Comparison of ENCODE assay signal across 8 cellular contexts in genomic region chr6:28658475-28659249, GRCh38.
DNase-seq lines count a peak whose midpoint lies in the region; ATAC-seq and TF ChIP-seq lines count a peak whose summit lies in the region.

No MANE protein-coding gene starts in this region.

- no peaks in the 10 kb centered on the region for H3K9me3 ChIP-seq in transverse colon
- H3K9me3 ChIP-seq in body of pancreas, result no peaks in the 10 kb centered on the region

- TF ChIP-seq POLR2A in transverse colon (IDR thresholded peaks at IDR 0.05), result no peak
- TF ChIP-seq POLR2A in body of pancreas (IDR thresholded peaks at IDR 0.05), result no peak

- peak overlapping the region; percentile 0 for H3K27ac ChIP-seq in caudate nucleus (ENCODE audit: low read depth, low read length)
- H3K27ac ChIP-seq in transverse colon, result no peak overlapping the region
- H3K27ac ChIP-seq in body of pancreas, result no peak overlapping the region

- in situ Hi-C loops in G401 (cut with HindIII; ENCODE audit: low sequenced_read_pairs), result no loop called here
- in situ Hi-C loops in transverse colon (cut with MboI; ENCODE audit: low pct_ligation_motif_present in 1 of 4, low pct_unique_long_range_greater_than_20kb in 1 of 4, low sequenced_read_pairs in 3 of 4), result no loop called here

- H3K36me3 ChIP-seq in transverse colon, result no peaks in the 10 kb centered on the region
- no peaks in the 10 kb centered on the region for H3K36me3 ChIP-seq in body of pancreas (replicated peaks in 1 of 2; ENCODE audit: insufficient read depth in 1 of 2, low read depth in 2 of 2)

- intact Hi-C loops in transverse colon (cut with DNase I; ENCODE audit: low total_unique reads) (no loop called here), body of pancreas (cut with DNase I) (no loop called here)

- peaks cover 0 to 5% (median 4%) of the 10 kb centered on the region in 3 donors for H3K36me3 Mint-ChIP-seq in naive thymus-derived CD8-positive, alpha-beta T cell

- H3K27ac Mint-ChIP-seq in naive thymus-derived CD8-positive, alpha-beta T cell, result peak overlapping the region in 3 of 10 donors; percentile 78 to 94 (median 90)

- H3K4me1 ChIP-seq in transverse colon (peaks cover 0 to 12% (median 2%) of the 10 kb centered on the region in 4 donors), body of pancreas (peaks cover 9% of the 10 kb centered on the region)

- 4 to 7% methylated on average over 10 to 16 of the region's 16 CpGs for WGBS in transverse colon (ENCODE audit: low coverage in 1 of 2), 2 donors
- WGBS in body of pancreas, 2 donors, result 3 to 4% methylated on average over 16 of the region's 16 CpGs

- TF ChIP-seq EP300 in transverse colon (IDR thresholded peaks at IDR 0.05; ENCODE audit: low read depth), result no peak

- peak overlapping the region; percentile 75 to 91 (median 82) for H3K4me3 Mint-ChIP-seq in naive thymus-derived CD8-positive, alpha-beta T cell

- peak; percentile 79 for DNase-seq in G401 (ENCODE audit: low spot score)
- DNase-seq in NAMALWA (ENCODE audit: low spot score), result peak; percentile 41
- peak in 16 of 61 donors; percentile 0 to 40 (median 16) for DNase-seq in caudate nucleus (lab: John Stamatoyannopoulos, UW)
- DNase-seq in naive thymus-derived CD8-positive, alpha-beta T cell, result no peak
- DNase-seq in OCI-M2 (lab: John Stamatoyannopoulos, UW; ENCODE audit: unreplicated experiment), result no peak
- no peak for DNase-seq in transverse colon
- no peak for DNase-seq in body of pancreas

- H3K4me1 Mint-ChIP-seq in naive thymus-derived CD8-positive, alpha-beta T cell, result peaks cover 8 to 26% (median 22%) of the 10 kb centered on the region in 4 donors

- H3K27me3 ChIP-seq in transverse colon (peaks cover 62% of the 10 kb centered on the region), body of pancreas (no peaks in the 10 kb centered on the region)

- H3K9me3 Mint-ChIP-seq in naive thymus-derived CD8-positive, alpha-beta T cell, result peaks cover 0 to 4% (median 2%) of the 10 kb centered on the region in 9 donors

- peaks cover 46 to 74% (median 67%) of the 10 kb centered on the region in 5 donors for H3K27me3 Mint-ChIP-seq in naive thymus-derived CD8-positive, alpha-beta T cell

- TF ChIP-seq CTCF in transverse colon (IDR thresholded peaks at IDR 0.05) (no peak), body of pancreas (IDR thresholded peaks at IDR 0.05) (no peak)

- peak in 1 of 2 donors; percentile 20 for ATAC-seq in naive thymus-derived CD8-positive, alpha-beta T cell
- ATAC-seq in HG03460 (IDR thresholded peaks at IDR 0.05; ENCODE audit: unreplicated experiment) (no peak), body of pancreas (no peak)

- POLR2A ChIA-PET in naive thymus-derived CD8-positive, alpha-beta T cell (lab: Charles Lee), result no interaction called here

- H3K4me3 ChIP-seq in transverse colon (peak overlapping the region in 2 of 4 donors; percentile 20 to 24), body of pancreas (no peak overlapping the region)

Comparison
In these comparisons a context has a peak if more than half of its experiments do, and no peak if none do; other contexts are left out.
1. DNase-seq: peak in G401 (single experiment) and NAMALWA (single experiment); none in naive thymus-derived CD8-positive, alpha-beta T cell (0 of 10), OCI-M2 (single experiment), transverse colon (single experiment) and body of pancreas (0 of 4).